ENCODE assay signal across 1 cellular context in the genomic region with DNA sequence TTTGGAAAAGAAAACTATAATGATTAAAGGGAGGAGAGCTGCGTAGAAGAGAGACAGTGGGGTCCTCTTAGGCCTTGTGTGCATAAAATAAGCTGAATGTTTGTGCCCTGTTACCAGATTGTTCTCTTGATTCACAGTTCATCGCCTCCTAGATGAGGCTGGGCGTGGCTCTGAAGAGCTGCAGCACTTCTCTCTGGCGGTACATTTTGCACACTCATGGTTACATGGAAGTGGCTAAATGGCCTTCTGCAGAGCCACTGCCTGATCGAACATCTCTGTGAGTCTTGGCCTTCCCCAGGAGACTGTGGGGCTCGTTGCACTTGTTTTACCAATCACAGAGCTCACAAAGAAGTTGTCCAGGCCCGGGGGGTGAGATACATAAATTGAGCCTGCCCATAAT.
A peak's percentile ranks its signal among the peaks of the same experiment; 100 is the strongest.
TF ChIP-seq lines count a peak whose summit lies in the region.

No MANE protein-coding gene starts in this region.

TF ChIP-seq in K562, 482 proteins besides CTCF, POLR2A, EP300 and RAD21 (continued from another document):
- 0 out of 2 replicates have a peak, but pooled peaks have one; percentile 23 for TF ChIP-seq ZNF592 (IDR thresholded peaks at IDR 0.05)
- TF ChIP-seq ESRRA (IDR thresholded peaks at IDR 0.05; ENCODE audit: borderline replicate concordance, low read depth) = no peak
- no peak for TF ChIP-seq PHTF2 (CRISPR knock-in tag; IDR thresholded peaks at IDR 0.05)
- TF ChIP-seq SRF (CRISPR knock-in tag; IDR thresholded peaks at IDR 0.05) = no peak
- no peak for TF ChIP-seq TFAM (CRISPR knock-in tag; conservative IDR thresholded peaks at IDR 0.05)
- 0 out of 2 replicates have a peak, but pooled peaks have one; percentile 21 for TF ChIP-seq EP400 (IDR thresholded peaks at IDR 0.05)
- peak; percentile 95 for TF ChIP-seq NFE2 (IDR thresholded peaks at IDR 0.05; ENCODE audit: low read depth)
- TF ChIP-seq ARID4B (CRISPR knock-in tag; IDR thresholded peaks at IDR 0.05) = no peak
- no peak for TF ChIP-seq NUFIP1 (IDR thresholded peaks at IDR 0.05; ENCODE audit: partially characterized antibody)
- TF ChIP-seq ESRRB (CRISPR knock-in tag; IDR thresholded peaks at IDR 0.05; ENCODE audit: borderline replicate concordance) = no peak
- TF ChIP-seq MAFK (IDR thresholded peaks at IDR 0.05; ENCODE audit: low read length) = peak; percentile 83
- peak; percentile 79 for TF ChIP-seq MAFG (tag; conservative IDR thresholded peaks at IDR 0.05)
- TF ChIP-seq NR2C2 (CRISPR knock-in tag; IDR thresholded peaks at IDR 0.05) = no peak
- no peak for TF ChIP-seq NR2C2 (tag; IDR thresholded peaks at IDR 0.05)
- no peak for TF ChIP-seq HDAC6 (IDR thresholded peaks at IDR 0.05; ENCODE audit: low read depth, low read length)
- TF ChIP-seq BACH1 (tag; IDR thresholded peaks at IDR 0.05) = no peak
- TF ChIP-seq, protein P1, sequence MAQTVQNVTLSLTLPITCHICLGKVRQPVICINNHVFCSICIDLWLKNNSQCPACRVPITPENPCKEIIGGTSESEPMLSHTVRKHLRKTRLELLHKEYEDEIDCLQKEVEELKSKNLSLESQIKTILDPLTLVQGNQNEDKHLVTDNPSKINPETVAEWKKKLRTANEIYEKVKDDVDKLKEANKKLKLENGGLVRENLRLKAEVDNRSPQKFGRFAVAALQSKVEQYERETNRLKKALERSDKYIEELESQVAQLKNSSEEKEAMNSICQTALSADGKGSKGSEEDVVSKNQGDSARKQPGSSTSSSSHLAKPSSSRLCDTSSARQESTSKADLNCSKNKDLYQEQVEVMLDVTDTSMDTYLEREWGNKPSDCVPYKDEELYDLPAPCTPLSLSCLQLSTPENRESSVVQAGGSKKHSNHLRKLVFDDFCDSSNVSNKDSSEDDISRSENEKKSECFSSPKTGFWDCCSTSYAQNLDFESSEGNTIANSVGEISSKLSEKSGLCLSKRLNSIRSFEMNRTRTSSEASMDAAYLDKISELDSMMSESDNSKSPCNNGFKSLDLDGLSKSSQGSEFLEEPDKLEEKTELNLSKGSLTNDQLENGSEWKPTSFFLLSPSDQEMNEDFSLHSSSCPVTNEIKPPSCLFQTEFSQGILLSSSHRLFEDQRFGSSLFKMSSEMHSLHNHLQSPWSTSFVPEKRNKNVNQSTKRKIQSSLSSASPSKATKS (CRISPR knock-in tag; IDR thresholded peaks at IDR 0.05) = no peak
- TF ChIP-seq ZNF584 (CRISPR knock-in tag; IDR thresholded peaks at IDR 0.05; ENCODE audit: low read depth) = no peak
TF ChIP-seq in K562: peak in this region for 13.
